ENCODE assay signal across 3 cellular contexts in the genomic region with DNA sequence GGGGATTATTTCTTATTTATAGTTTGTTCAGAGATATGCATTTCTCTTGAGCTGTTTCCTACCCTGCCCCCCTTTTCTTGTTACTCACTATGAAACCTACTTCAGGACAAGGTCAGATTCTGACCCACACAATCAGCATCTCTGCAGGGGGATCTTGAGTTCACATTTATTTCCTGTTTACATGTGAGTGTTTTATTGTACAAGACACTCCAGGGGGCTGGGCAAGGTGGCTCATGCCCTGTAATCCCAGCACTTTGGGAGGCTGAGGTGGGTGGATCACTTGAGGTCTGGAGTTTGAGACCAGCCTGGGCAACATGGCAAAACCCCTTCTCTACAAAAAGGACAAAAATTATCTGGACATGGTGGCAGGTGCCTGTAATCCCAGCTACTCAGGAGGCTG. TPM values are rescaled to one million over a fixed set of nuclear protein-coding genes. Genes with fewer than 3 reads are reported as not detected.
"Had no signal": no experiment of that assay in that cellular context is flagged by ENCODE, and none has a peak within 500 bp of the region (broad histone marks: within the 10 kb centered on the region; RNA-seq: fewer than 3 reads in every experiment).

No MANE protein-coding gene starts in this region.

RNA-seq across cellular contexts. Expression of a gene that starts 28.1 kb away (rescaled TPM):
- total RNA-seq: OCI-LY7 had no signal

RNA-seq across cellular contexts. Expression of a gene that starts 29.9 kb away (rescaled TPM):
- total RNA-seq: HT-29, MCF 10A, OCI-LY7 had no signal
